Comparison of ENCODE assay signal across 1 cellular context in genomic region chr11:828501-829115, GRCh38.
TF ChIP-seq lines count a peak whose summit lies in the region.

No MANE protein-coding gene starts in this region.

TF ChIP-seq in GM12878, 131 proteins besides CTCF, POLR2A, EP300 and RAD21:
- TF ChIP-seq IRF5 (IDR thresholded peaks at IDR 0.05; ENCODE audit: borderline replicate concordance) (no peak), NKRF (conservative IDR thresholded peaks at IDR 0.05) (no peak), MYC (IDR thresholded peaks at IDR 0.05; ENCODE audit: insufficient read depth, insufficient read length, insufficient replicate concordance, low read length, severe bottlenecking) (no peak), YY1 (IDR thresholded peaks at IDR 0.05; ENCODE audit: low read depth, low read length) (no peak), CBX3 (IDR thresholded peaks at IDR 0.05; ENCODE audit: borderline replicate concordance, low read depth) (no peak), ZNF687 (IDR thresholded peaks at IDR 0.05) (no peak), PAX8 (IDR thresholded peaks at IDR 0.05) (no peak), ELK1 (IDR thresholded peaks at IDR 0.05; ENCODE audit: low read depth, low read length) (no peak), BHLHE40 (IDR thresholded peaks at IDR 0.05; ENCODE audit: borderline replicate concordance in 1 of 2, low read depth in 2 of 2, low read length in 1 of 2) (no peak), MTA2 (IDR thresholded peaks at IDR 0.05; ENCODE audit: low read depth) (no peak), MYB (IDR thresholded peaks at IDR 0.05; ENCODE audit: borderline replicate concordance, low read depth, low read length) (no peak)
